ENCODE assay signal across 1 cellular context in the genomic region with DNA sequence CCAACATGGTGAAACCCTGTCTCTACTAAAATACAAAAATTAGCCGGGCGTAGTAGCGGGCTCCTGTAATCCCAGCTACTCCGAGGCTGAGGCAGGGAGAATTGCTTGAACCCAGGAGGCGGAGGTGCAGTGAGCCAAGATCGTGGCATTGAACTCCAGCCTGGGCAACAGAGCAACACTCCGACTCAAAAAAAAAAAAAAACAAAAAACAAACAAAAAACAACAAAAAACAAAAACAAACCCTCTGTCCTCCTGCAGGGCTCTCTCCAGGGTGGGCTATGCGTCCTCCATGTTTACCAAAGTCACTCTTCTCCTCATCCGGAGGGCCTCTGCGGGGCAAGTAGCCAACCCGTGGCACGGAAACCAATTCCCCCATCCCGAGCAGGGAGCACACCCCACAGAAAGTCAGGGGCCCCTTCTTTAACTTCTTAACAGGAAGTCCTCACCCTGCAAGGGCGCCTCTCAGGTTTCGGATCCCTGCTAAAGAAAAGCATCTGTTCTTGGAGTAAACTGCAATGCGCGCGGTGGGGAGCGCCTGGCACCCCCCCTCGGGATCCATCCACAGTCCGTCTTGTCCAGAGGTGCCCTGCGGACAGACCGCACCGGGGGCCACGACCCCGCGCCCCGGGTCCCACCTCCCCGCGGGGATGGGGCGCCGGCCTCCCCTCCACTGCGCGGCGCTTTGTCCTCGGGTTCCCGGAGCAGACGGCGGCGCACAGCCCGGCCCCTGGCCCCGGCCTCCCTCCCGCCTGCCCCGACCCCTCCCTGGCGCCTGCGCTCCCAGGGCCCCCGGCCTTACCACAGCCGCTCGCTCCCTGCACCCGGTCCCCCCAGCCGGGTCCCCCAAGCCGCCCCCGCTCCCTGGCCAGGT.
TF ChIP-seq lines count a peak whose summit lies in the region.

No MANE protein-coding gene starts in this region.

TF ChIP-seq in HepG2, 621 proteins besides CTCF, POLR2A, EP300 and RAD21 (continued from another document):
- TF ChIP-seq SNAPC2 (CRISPR knock-in tag; IDR thresholded peaks at IDR 0.05) (no peak), SP2 (CRISPR knock-in tag; IDR thresholded peaks at IDR 0.05) (no peak), RCOR2 (CRISPR knock-in tag; IDR thresholded peaks at IDR 0.05) (no peak)
